In the genomic region with DNA sequence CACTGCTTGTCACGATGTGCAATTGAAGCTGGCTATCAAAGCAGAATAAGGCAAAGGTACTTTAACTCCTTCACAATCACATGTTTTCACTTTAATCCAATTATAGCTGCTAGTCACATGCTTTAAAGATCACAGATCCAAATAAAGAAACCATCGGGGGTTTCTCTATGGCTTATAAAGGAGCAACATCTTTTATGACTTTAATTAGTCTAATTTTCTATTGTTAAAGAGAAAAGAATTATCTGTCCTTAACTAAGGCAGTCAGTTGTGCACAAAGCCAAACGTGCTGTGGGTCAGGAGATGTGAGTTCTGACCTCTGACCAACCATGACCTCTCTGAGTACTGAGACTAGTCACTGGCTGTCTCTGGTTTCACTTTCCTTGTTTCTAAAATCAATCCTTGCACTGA, we compare ENCODE assay signal across 12 cellular contexts.
DNase-seq lines count a peak whose midpoint lies in the region; ATAC-seq and TF ChIP-seq lines count a peak whose summit lies in the region.
"Had no signal": no experiment of that assay in that cellular context is flagged by ENCODE, and none has a peak within 500 bp of the region (broad histone marks: within the 10 kb centered on the region; RNA-seq: fewer than 3 reads in every experiment).

No MANE protein-coding gene starts in this region.

- H3K23ac ChIP-seq in mesenchymal stem cell (ENCODE audit: low read length in 2 of 2): no peak overlapping the region

- H3K9ac ChIP-seq in mesenchymal stem cell (ENCODE audit: low read length): no peak overlapping the region

- no peak overlapping the region for H3K27ac ChIP-seq in mesenchymal stem cell (ENCODE audit: low read length, poor library complexity, severe bottlenecking)
- H3K27ac ChIP-seq: spleen, thoracic aorta had no signal

- CTCF ChIA-PET in HEK293T (lab: Yijun Ruan, JAX): no interaction called here

- DNase-seq in fibroblast of mammary gland (ENCODE audit: low read depth) (peak; percentile 27), HEK293T (ENCODE audit: extremely low spot score) (no peak), mesenchymal stem cell (no peak), foreskin melanocyte (no peak)
- DNase-seq in activated T-helper 2 cell treated with anti-CD3 and anti-CD28 coated beads, Interferon-gamma antibody, Interleukin-2, Interleukin-4, amounts not matched to agents 10 μg/mL and 5 μg/mL and 100 μg/mL, durations not matched to agents 14 hours and 24 hours and 36 hours (ENCODE audit: low spot score): no peak
- DNase-seq: NCI-H2227 treated with DMSO at 0.1 percent for 48 hours, spleen had no signal

- no peaks in the 10 kb centered on the region for H3K36me3 ChIP-seq in mesenchymal stem cell (ENCODE audit: control insufficient read depth in 1 of 2, insufficient read depth in 2 of 2, low read depth in 1 of 2, low read length in 2 of 2)
- H3K36me3 ChIP-seq: spleen, thoracic aorta had no signal

- POLR2A ChIA-PET in HEK293T (lab: Yijun Ruan, JAX): no interaction called here

- no peak overlapping the region for H4K91ac ChIP-seq in mesenchymal stem cell (ENCODE audit: low read length)

- no peak overlapping the region for H4K8ac ChIP-seq in mesenchymal stem cell (ENCODE audit: low read length)

- no peaks in the 10 kb centered on the region for H3K79me1 ChIP-seq in mesenchymal stem cell (replicated peaks; ENCODE audit: low read length, poor library complexity, severe bottlenecking)

- H2BK5ac ChIP-seq in mesenchymal stem cell (ENCODE audit: low read depth, low read length, poor library complexity, severe bottlenecking): no peak overlapping the region

- no peaks in the 10 kb centered on the region for H3K27me3 Mint-ChIP-seq in activated T-helper 2 cell treated with anti-CD3 and anti-CD28 coated beads, Interferon-gamma antibody, Interleukin-2, Interleukin-4, amounts not matched to agents 10 μg/mL and 5 μg/mL and 100 μg/mL, durations not matched to agents 14 hours and 24 hours and 36 hours (ENCODE audit: low read depth)

- H3K27ac Mint-ChIP-seq in activated T-helper 2 cell treated with anti-CD3 and anti-CD28 coated beads, Interferon-gamma antibody, Interleukin-2, Interleukin-4, amounts not matched to agents 10 μg/mL and 5 μg/mL and 100 μg/mL, durations not matched to agents 14 hours and 24 hours and 36 hours: no peak overlapping the region
- H3K27ac Mint-ChIP-seq: activated naive CD4-positive, alpha-beta T cell treated with anti-CD3 and anti-CD28 coated beads, Interleukin-2, amount 50 U/mL, for 72 hours had no signal

- H3K4ac ChIP-seq in mesenchymal stem cell (ENCODE audit: low read depth in 1 of 2, low read length in 2 of 2): no peak overlapping the region

- H3K9me3 Mint-ChIP-seq in activated T-helper 2 cell treated with anti-CD3 and anti-CD28 coated beads, Interferon-gamma antibody, Interleukin-2, Interleukin-4, amounts not matched to agents 10 μg/mL and 5 μg/mL and 100 μg/mL, durations not matched to agents 14 hours and 24 hours and 36 hours: no peaks in the 10 kb centered on the region

- H3K14ac ChIP-seq in mesenchymal stem cell (ENCODE audit: low read length in 2 of 2): no peak overlapping the region

- peaks cover 3% of the 10 kb centered on the region for H3K36me3 Mint-ChIP-seq in activated T-helper 2 cell treated with anti-CD3 and anti-CD28 coated beads, Interferon-gamma antibody, Interleukin-2, Interleukin-4, amounts not matched to agents 10 μg/mL and 5 μg/mL and 100 μg/mL, durations not matched to agents 14 hours and 24 hours and 36 hours (ENCODE audit: low read depth)
- H3K36me3 Mint-ChIP-seq: activated naive CD4-positive, alpha-beta T cell treated with anti-CD3 and anti-CD28 coated beads, Interleukin-2, amount 50 U/mL, for 72 hours had no signal

- TF ChIP-seq CTCF in fibroblast of mammary gland (conservative IDR thresholded peaks at IDR 0.05; ENCODE audit: control insufficient read depth, insufficient read depth, low read depth, low read length): no peak

- ATAC-seq in GM18511 (IDR thresholded peaks at IDR 0.05; ENCODE audit: unreplicated experiment): peak; percentile 97
- peak; percentile 76 for ATAC-seq in GM19468 (IDR thresholded peaks at IDR 0.05; ENCODE audit: extremely low read depth, unreplicated experiment)
- ATAC-seq in HG03060 (IDR thresholded peaks at IDR 0.05; ENCODE audit: low read depth, unreplicated experiment): peak; percentile 82

- H3K4me2 ChIP-seq in mesenchymal stem cell (ENCODE audit: low read length, poor library complexity, severe bottlenecking): no peak overlapping the region

- H2AK5ac ChIP-seq in mesenchymal stem cell (ENCODE audit: low read length, severe bottlenecking): no peak overlapping the region

- H3K18ac ChIP-seq in mesenchymal stem cell (ENCODE audit: low read depth in 1 of 2, low read length in 2 of 2): no peak overlapping the region

- no peak overlapping the region for H2BK12ac ChIP-seq in mesenchymal stem cell (ENCODE audit: low read length in 2 of 2)

- no peak overlapping the region for H3K4me3 Mint-ChIP-seq in activated T-helper 2 cell treated with anti-CD3 and anti-CD28 coated beads, Interferon-gamma antibody, Interleukin-2, Interleukin-4, amounts not matched to agents 10 μg/mL and 5 μg/mL and 100 μg/mL, durations not matched to agents 14 hours and 24 hours and 36 hours (ENCODE audit: low read depth)

- no peak overlapping the region for H2BK120ac ChIP-seq in mesenchymal stem cell (ENCODE audit: low read depth, low read length)

- H2AFZ ChIP-seq in mesenchymal stem cell (ENCODE audit: low read depth, low read length): no peak overlapping the region

- no peak overlapping the region for H2BK15ac ChIP-seq in mesenchymal stem cell (ENCODE audit: low read depth, poor library complexity, severe bottlenecking)

- H3K4me3 ChIP-seq in fibroblast of mammary gland (ENCODE audit: control insufficient read depth, low read depth, low read length) (no peak overlapping the region), mesenchymal stem cell (ENCODE audit: insufficient read depth in 1 of 2, low read depth in 1 of 2, low read length in 2 of 2) (no peak overlapping the region)
- H3K4me3 ChIP-seq: spleen, thoracic aorta had no signal

- H3K9me3 ChIP-seq in mesenchymal stem cell (ENCODE audit: control insufficient read depth, low read length): no peaks in the 10 kb centered on the region
- H3K9me3 ChIP-seq: spleen, thoracic aorta had no signal

- intact Hi-C loops in activated T-helper 2 cell treated with anti-CD3 and anti-CD28 coated beads, Interferon-gamma antibody, Interleukin-2, Interleukin-4, amounts not matched to agents 10 μg/mL and 5 μg/mL and 100 μg/mL, durations not matched to agents 14 hours and 24 hours and 36 hours (cut with micrococcal nuclease): loop anchor here (2.0 kb wide), 1 partner anchor 15 kb away; no protein-coding TSS in a partner anchor

- H3K4me1 Mint-ChIP-seq in activated T-helper 2 cell treated with anti-CD3 and anti-CD28 coated beads, Interferon-gamma antibody, Interleukin-2, Interleukin-4, amounts not matched to agents 10 μg/mL and 5 μg/mL and 100 μg/mL, durations not matched to agents 14 hours and 24 hours and 36 hours (ENCODE audit: low read depth): peaks cover 8% of the 10 kb centered on the region

- H3K27me3 ChIP-seq in mesenchymal stem cell (ENCODE audit: control insufficient read depth in 1 of 2, insufficient read depth in 1 of 2, low read length in 2 of 2): no peaks in the 10 kb centered on the region
- H3K27me3 ChIP-seq: spleen had no signal

- no peaks in the 10 kb centered on the region for H3K4me1 ChIP-seq in mesenchymal stem cell (ENCODE audit: control insufficient read depth, insufficient read depth, low read depth, low read length)
- H3K4me1 ChIP-seq: spleen had no signal

- WGBS in mesenchymal stem cell: 59% methylated on average over 2 of the region's 3 CpGs

TF ChIP-seq in HEK293T, 16 proteins besides CTCF, POLR2A, EP300 and RAD21:
- TF ChIP-seq NFRKB (IDR thresholded peaks at IDR 0.05) (no peak), ELF4 (IDR thresholded peaks at IDR 0.05) (no peak), PKNOX1 (IDR thresholded peaks at IDR 0.05) (no peak), SP1 (IDR thresholded peaks at IDR 0.05) (no peak), BHLHE40 (IDR thresholded peaks at IDR 0.05; ENCODE audit: borderline replicate concordance) (no peak), CTBP1 (IDR thresholded peaks at IDR 0.05; ENCODE audit: borderline replicate concordance) (no peak), FOXM1 (IDR thresholded peaks at IDR 0.05; ENCODE audit: borderline replicate concordance) (no peak), FOXK2 (IDR thresholded peaks at IDR 0.05) (no peak), FOXA1 (IDR thresholded peaks at IDR 0.05) (no peak), ZNF384 (IDR thresholded peaks at IDR 0.05) (no peak), SUZ12 (IDR thresholded peaks at IDR 0.05) (no peak), HDGF (IDR thresholded peaks at IDR 0.05; ENCODE audit: borderline replicate concordance) (no peak), ARNT (IDR thresholded peaks at IDR 0.05) (no peak), LEF1 (IDR thresholded peaks at IDR 0.05; ENCODE audit: borderline replicate concordance) (no peak), L3MBTL2 (conservative IDR thresholded peaks at IDR 0.05) (no peak), TARDBP (IDR thresholded peaks at IDR 0.05) (no peak)
TF ChIP-seq in HEK293T: peak in this region for 0.
